Comparison of ENCODE assay signal across 18 cellular contexts in genomic region chr7:118648002-118648401, GRCh38.
DNase-seq lines count a peak whose midpoint lies in the region; ATAC-seq, FAIRE-seq and TF ChIP-seq lines count a peak whose summit lies in the region.
"Had no signal": no experiment of that assay in that cellular context is flagged by ENCODE, and none has a peak within 500 bp of the region (broad histone marks: within the 10 kb centered on the region; RNA-seq: fewer than 3 reads in every experiment).

No MANE protein-coding gene starts in this region.

- H3K36me3 ChIP-seq in OCI-LY1 (ENCODE audit: insufficient read depth, low read length): no peaks in the 10 kb centered on the region
- H3K36me3 ChIP-seq in GM12878 (ENCODE audit: control insufficient read depth in 2 of 2, insufficient read depth in 2 of 2, low read length in 1 of 2): no peaks in the 10 kb centered on the region
- no peaks in the 10 kb centered on the region for H3K36me3 ChIP-seq in body of pancreas (replicated peaks in 1 of 2; ENCODE audit: insufficient read depth in 1 of 2, low read depth in 2 of 2)

- H2AFZ ChIP-seq in OCI-LY1 (ENCODE audit: low read length): no peak overlapping the region
- no peak overlapping the region for H2AFZ ChIP-seq in GM12878 (ENCODE audit: control insufficient read depth, low read depth, low read length)
- H2AFZ ChIP-seq: PC-9 had no signal

- TF ChIP-seq CTCF in 22Rv1 (IDR thresholded peaks at IDR 0.05): 0 out of 2 replicates have a peak, but pooled peaks have one; percentile 8
- TF ChIP-seq CTCF in GM13977 (IDR thresholded peaks at IDR 0.05; ENCODE audit: extremely low read depth, insufficient read depth, missing control alignments): peak; percentile 17
- TF ChIP-seq CTCF in OCI-LY1 (IDR thresholded peaks at IDR 0.05; ENCODE audit: low read length): peak; percentile 32; the same call in 1 of the 2 replicates
- TF ChIP-seq CTCF in GM12878 (IDR thresholded peaks at IDR 0.05 in 2 of 3, conservative IDR thresholded peaks at IDR 0.05 in 1 of 3; ENCODE audit: control insufficient read depth in 2 of 3, extremely low read depth in 1 of 3, insufficient read depth in 1 of 3, low read depth in 3 of 3, low read length in 3 of 3): peak in 1 of 3 experiments; percentile 21; a peak in 2 of 6 replicates
- TF ChIP-seq CTCF in body of pancreas (IDR thresholded peaks at IDR 0.05): no peak

- WGBS in GM12878 (ENCODE audit: insufficient coverage, insufficient replicate concordance, low lambda C conversion rate, missing lambda C conversion rate): 65% methylated on average over 2 of the region's 2 CpGs
- 68 to 70% methylated on average over 2 of the region's 2 CpGs for WGBS in body of pancreas, 2 donors

- TF ChIP-seq EP300 in GM12878 (IDR thresholded peaks at IDR 0.05; ENCODE audit: borderline replicate concordance in 1 of 2, control insufficient read depth in 1 of 2, low read depth in 2 of 2, low read length in 2 of 2): no peak

- TF ChIP-seq RAD21 in GM12878 (IDR thresholded peaks at IDR 0.05; ENCODE audit: insufficient read depth, low read depth, low read length): peak; percentile 32

- SMC1A ChIA-PET in GM12878 (lab: Charles Lee; ENCODE audit: uncharacterized antibody, unreplicated experiment): no interaction called here

- no peak for DNase-seq in GM13977 (ENCODE audit: low spot score)
- no peak for DNase-seq in GM12878 (ENCODE audit: low read depth, low spot score)
- DNase-seq in body of pancreas: no peak
- DNase-seq in T-helper 2 cell treated with Interferon-gamma antibody and Interleukin-4, amounts not matched to agents 5 μg/mL and 100 μg/mL, for 36 hours (ENCODE audit: low spot score): no peak
- DNase-seq in left ventricle myocardium superior: no peak
- DNase-seq: CD4-positive, alpha-beta T cell; MM.1S; NCI-H1930; NCI-H2171 treated with DMSO at 0.1 percent for 48 hours; NCI-H510A; PC-9 had no signal

- H4K20me1 ChIP-seq in OCI-LY1 (ENCODE audit: insufficient read depth, low read length): no peaks in the 10 kb centered on the region
- H4K20me1 ChIP-seq in GM12878 (ENCODE audit: control insufficient read depth, insufficient read depth): no peaks in the 10 kb centered on the region

- H3K79me2 ChIP-seq in OCI-LY1 (ENCODE audit: insufficient read depth, low read length) (no peaks in the 10 kb centered on the region), GM12878 (ENCODE audit: control insufficient read depth, insufficient read depth, low read length) (no peaks in the 10 kb centered on the region)

- in situ Hi-C loops in GM13977 (cut with MboI; ENCODE audit: low pct_unique_long_range_greater_than_20kb, low sequenced_read_pairs, unreplicated experiment): no loop called here
- in situ Hi-C loops in GM12878 (cut with MboI): no loop called here

- H3K9me3 ChIP-seq in OCI-LY1 (ENCODE audit: low read length) (no peaks in the 10 kb centered on the region), GM12878 (replicated peaks; ENCODE audit: control insufficient read depth, insufficient read depth, low read length) (no peaks in the 10 kb centered on the region), body of pancreas (no peaks in the 10 kb centered on the region)
- H3K9me3 ChIP-seq: A549 had no signal

- no peak for TF ChIP-seq POLR2A in GM12878 (IDR thresholded peaks at IDR 0.05; ENCODE audit: low read depth, low read length)
- TF ChIP-seq POLR2A in body of pancreas (IDR thresholded peaks at IDR 0.05): no peak

- ATAC-seq in GM12878 (no peak; the same call in 2 of the 3 replicates), body of pancreas (no peak), HG03460 (IDR thresholded peaks at IDR 0.05; ENCODE audit: unreplicated experiment) (no peak), left ventricle myocardium superior (no peak)
- ATAC-seq: A549, Right ventricle myocardium inferior had no signal

- no peak overlapping the region for H3K4me2 ChIP-seq in OCI-LY1 (ENCODE audit: low read length)
- H3K4me2 ChIP-seq in GM12878 (ENCODE audit: control insufficient read depth, insufficient read depth): no peak overlapping the region
- H3K4me2 ChIP-seq: A549, PC-9 had no signal

- no peaks in the 10 kb centered on the region for H3K36me3 Mint-ChIP-seq in T-helper 2 cell treated with Interferon-gamma antibody and Interleukin-4, amounts not matched to agents 5 μg/mL and 100 μg/mL, for 36 hours (ENCODE audit: low read depth)

- POLR2A ChIA-PET in GM12878 (lab: Charles Lee): no interaction called here

- no TSS peak for BruUV-seq in GM12878 (replicated peaks; lab: Mats Ljungman, UMichigan)

- CTCF ChIA-PET in GM12878 (lab: Yijun Ruan, JAX): no interaction called here

- no peaks in the 10 kb centered on the region for H3K9me2 ChIP-seq in OCI-LY1 (ENCODE audit: low read depth, low read length)

- H3K27ac ChIP-seq in 22Rv1: no peak overlapping the region
- H3K27ac ChIP-seq in OCI-LY1 (ENCODE audit: low read depth, low read length, poor library complexity, severe bottlenecking): no peak overlapping the region
- H3K27ac ChIP-seq in GM12878 (ENCODE audit: control insufficient read depth, insufficient read depth): no peak overlapping the region
- no peak overlapping the region for H3K27ac ChIP-seq in body of pancreas
- H3K27ac ChIP-seq: A549, PC-9 had no signal

- H3K27me3 ChIP-seq in OCI-LY1 (ENCODE audit: insufficient read depth, low read length): no peaks in the 10 kb centered on the region
- no peaks in the 10 kb centered on the region for H3K27me3 ChIP-seq in GM12878 (replicated peaks in 1 of 2; ENCODE audit: control insufficient read depth in 2 of 2, insufficient read depth in 2 of 2, low read length in 1 of 2)
- no peaks in the 10 kb centered on the region for H3K27me3 ChIP-seq in body of pancreas

- H3K4me3 Mint-ChIP-seq in T-helper 2 cell treated with Interferon-gamma antibody and Interleukin-4, amounts not matched to agents 5 μg/mL and 100 μg/mL, for 36 hours: no peak overlapping the region
- H3K4me3 Mint-ChIP-seq: CD4-positive, alpha-beta T cell; T-helper 1 cell treated with Interleukin-12 subunit alpha and Interleukin-12 subunit beta and Interleukin-4 antibody, amounts not matched to agents 30 μg/mL and 1 μg/mL, for 36 hours had no signal

- H3K4me1 ChIP-seq in OCI-LY1 (ENCODE audit: insufficient read depth, low read length, severe bottlenecking) (no peaks in the 10 kb centered on the region), GM12878 (ENCODE audit: control insufficient read depth, insufficient read depth, low read length) (no peaks in the 10 kb centered on the region), body of pancreas (no peaks in the 10 kb centered on the region)
- H3K4me1 ChIP-seq: A549 had no signal

- RAD21 ChIA-PET in GM12878 (lab: Charles Lee; ENCODE audit: unreplicated experiment): no interaction called here

- intact Hi-C loops in GM12878 (cut with micrococcal nuclease; ENCODE audit: unreplicated experiment): no loop called here
- intact Hi-C loops in body of pancreas (cut with DNase I): no loop called here
- intact Hi-C loops in left ventricle myocardium superior (cut with micrococcal nuclease): no loop called here

- H3K27ac Mint-ChIP-seq in T-helper 2 cell treated with Interferon-gamma antibody and Interleukin-4, amounts not matched to agents 5 μg/mL and 100 μg/mL, for 36 hours: no peak overlapping the region
- H3K27ac Mint-ChIP-seq: CD4-positive, alpha-beta T cell; T-helper 1 cell treated with Interleukin-12 subunit alpha and Interleukin-12 subunit beta and Interleukin-4 antibody, amounts not matched to agents 30 μg/mL and 1 μg/mL, for 36 hours had no signal

- no peaks in the 10 kb centered on the region for H3F3A ChIP-seq in OCI-LY1 (ENCODE audit: insufficient read depth, low read length)

- H3K4me3 ChIP-seq in OCI-LY1 (ENCODE audit: low read depth, low read length, poor library complexity, severe bottlenecking) (no peak overlapping the region), GM12878 (no peak overlapping the region), body of pancreas (no peak overlapping the region)
- H3K4me3 ChIP-seq: A549, PC-9 had no signal

- no peaks in the 10 kb centered on the region for H3K9me3 Mint-ChIP-seq in T-helper 2 cell treated with Interferon-gamma antibody and Interleukin-4, amounts not matched to agents 5 μg/mL and 100 μg/mL, for 36 hours
- H3K9me3 Mint-ChIP-seq: CD4-positive, alpha-beta T cell; T-helper 1 cell treated with Interleukin-12 subunit alpha and Interleukin-12 subunit beta and Interleukin-4 antibody, amounts not matched to agents 30 μg/mL and 1 μg/mL, for 36 hours had no signal

- no peak overlapping the region for H3K9ac ChIP-seq in OCI-LY1 (ENCODE audit: low read length)
- no peak overlapping the region for H3K9ac ChIP-seq in GM12878 (ENCODE audit: control insufficient read depth, insufficient read depth, low read length)

- H3K27me3 Mint-ChIP-seq in T-helper 2 cell treated with Interferon-gamma antibody and Interleukin-4, amounts not matched to agents 5 μg/mL and 100 μg/mL, for 36 hours (ENCODE audit: low read depth): no peaks in the 10 kb centered on the region
- H3K27me3 Mint-ChIP-seq: CD4-positive, alpha-beta T cell had no signal

- FAIRE-seq in GM12878 (lab: Jason Lieb, UNC): no peak
- FAIRE-seq: A549, HTR-8/SVneo had no signal

- no peaks in the 10 kb centered on the region for H3K4me1 Mint-ChIP-seq in T-helper 2 cell treated with Interferon-gamma antibody and Interleukin-4, amounts not matched to agents 5 μg/mL and 100 μg/mL, for 36 hours (ENCODE audit: low read depth)

TF ChIP-seq in GM12878, 131 proteins besides CTCF, POLR2A, EP300 and RAD21:
- TF ChIP-seq BACH1 (IDR thresholded peaks at IDR 0.05; ENCODE audit: borderline replicate concordance) (no peak), SREBF1 (IDR thresholded peaks at IDR 0.05; ENCODE audit: low read length) (no peak), DPF2 (IDR thresholded peaks at IDR 0.05) (no peak), MTA2 (IDR thresholded peaks at IDR 0.05; ENCODE audit: low read depth) (no peak), ZNF274 (IDR thresholded peaks at IDR 0.05; ENCODE audit: insufficient read depth, insufficient read length) (no peak), USF2 (IDR thresholded peaks at IDR 0.05; ENCODE audit: borderline replicate concordance, low read depth, low read length) (no peak), MEF2B (IDR thresholded peaks at IDR 0.05; ENCODE audit: partially characterized antibody, poor library complexity, severe bottlenecking) (no peak)

Comparison
In these comparisons a context has a peak if more than half of its experiments do, and no peak if none do; other contexts are left out.
1. CTCF ChIP-seq: peak in 22Rv1 (single experiment), GM13977 (single experiment) and OCI-LY1 (single experiment); none in body of pancreas (0 of 7).